ENCODE assay signal across 35 cellular contexts in the genomic region with DNA sequence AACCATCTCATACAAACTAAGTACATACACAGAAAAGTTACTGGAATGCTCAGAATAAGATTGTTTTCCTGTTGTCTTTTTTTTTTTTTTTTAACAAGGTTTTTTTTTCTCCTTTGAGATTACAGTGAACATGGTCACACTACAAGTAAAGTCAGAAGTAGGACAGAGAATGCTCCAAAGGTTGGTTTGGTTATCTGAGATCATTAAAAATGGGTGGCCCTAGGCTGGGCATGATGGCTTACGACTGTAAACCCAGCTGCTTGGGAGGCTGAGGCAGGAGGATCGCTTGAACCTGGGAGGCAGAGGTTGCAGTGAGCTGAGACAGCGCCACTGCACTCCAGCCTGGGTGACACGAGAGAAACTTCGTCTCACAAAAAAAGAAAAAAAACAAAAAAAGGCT. TPM values are rescaled to one million over a fixed set of nuclear protein-coding genes. Genes with fewer than 3 reads are reported as not detected.
"Had no signal": no experiment of that assay in that cellular context is flagged by ENCODE, and none has a peak within 500 bp of the region (broad histone marks: within the 10 kb centered on the region; RNA-seq: fewer than 3 reads in every experiment).

No MANE protein-coding gene starts in this region.

- H3K4me3 Mint-ChIP-seq: activated B cell treated with CpG ODN at 0.5 μM for 24 hours; activated CD4-positive, alpha-beta memory T cell treated with anti-CD3 and anti-CD28 coated beads for 36 hours; activated CD4-positive, alpha-beta T cell treated with anti-CD3 and anti-CD28 coated beads, Interleukin-2, amount 10 ng/mL, durations not matched to agents 24 days and 14 days; activated CD8-positive, alpha-beta T cell treated with anti-CD3 and anti-CD28 coated beads for 36 hours; activated naive CD4-positive, alpha-beta T cell treated with anti-CD3 and anti-CD28 coated beads for 36 hours; activated naive CD8-positive, alpha-beta T cell treated with anti-CD3 and anti-CD28 coated beads for 36 hours; activated T-cell treated with anti-CD3 and anti-CD28 coated beads, Interleukin-2, amount 50 U/mL, for 4 hours; activated T-cell treated with anti-CD3 and anti-CD28 coated beads, Interleukin-2, amount 50 U/mL, for 72 hours; activated T-helper 1 cell treated with anti-CD3 and anti-CD28 coated beads, Interleukin-12 subunit alpha, Interleukin-12 subunit beta, Interleukin-2, Interleukin-4 antibody, amounts not matched to agents 30 ng/mL and 10 ng/mL and 1 ng/mL, durations not matched to agents 14 hours and 24 hours and 36 hours; activated T-helper 17 cell treated with anti-CD3 and anti-CD28 coated beads, Interleukin-2, amount 50 U/mL, for 72 hours; T-cell; T-helper 17 cell had no signal

- FAIRE-seq: astrocyte, TTC549 had no signal

- H3K27me3 ChIP-seq: adrenal gland, body of pancreas, brain microvascular endothelial cell, breast epithelium had no signal

- H3K27me3 Mint-ChIP-seq: activated naive CD8-positive, alpha-beta T cell treated with anti-CD3 and anti-CD28 coated beads for 36 hours had no signal

- H3K27ac ChIP-seq: adrenal gland, body of pancreas, brain microvascular endothelial cell, breast epithelium, VCaP had no signal

- ATAC-seq: activated CD8-positive, alpha-beta T cell treated with anti-CD3 and anti-CD28 coated beads for 36 hours; activated naive CD4-positive, alpha-beta T cell treated with anti-CD3 and anti-CD28 coated beads, Interleukin-2, amount 50 U/mL, for 72 hours; activated T-cell treated with anti-CD3 and anti-CD28 coated beads, Interleukin-2, amount 50 U/mL, for 4 hours; activated T-cell treated with anti-CD3 and anti-CD28 coated beads, Interleukin-2, amount 50 U/mL, for 72 hours; activated T-helper 17 cell treated with anti-CD3 and anti-CD28 coated beads, Interleukin-2, amount 50 U/mL, for 72 hours; body of pancreas; T-cell; T-helper 17 cell had no signal

- H3K36me3 ChIP-seq: adrenal gland, brain microvascular endothelial cell, breast epithelium had no signal

- DNase-seq: activated B cell treated with CpG ODN at 0.5 μM for 24 hours; activated CD4-positive, alpha-beta memory T cell treated with anti-CD3 and anti-CD28 coated beads for 36 hours; activated CD4-positive, alpha-beta T cell treated with anti-CD3 and anti-CD28 coated beads for 4 hours; activated CD4-positive, alpha-beta T cell treated with anti-CD3 and anti-CD28 coated beads, Interleukin-2, amount 10 ng/mL, durations not matched to agents 24 days and 14 days; activated CD4-positive, alpha-beta T cell treated with anti-CD3 and anti-CD28 coated beads, Interleukin-2, amount 50 U/mL, for 1 hour; activated CD4-positive, alpha-beta T cell treated with anti-CD3 and anti-CD28 coated beads, Interleukin-2, amount 50 U/mL, for 4 hours; activated CD4-positive, CD25-positive, alpha-beta regulatory T cell treated with anti-CD3 and anti-CD28 coated beads, Interleukin-2, amount 50 U/mL, for 72 hours; activated CD8-positive, alpha-beta memory T cell treated with anti-CD3 and anti-CD28 coated beads, Interleukin-2, amount 50 U/mL, for 4 hours; activated CD8-positive, alpha-beta T cell treated with anti-CD3 and anti-CD28 coated beads for 36 hours; activated effector memory CD4-positive, alpha-beta T cell treated with anti-CD3 and anti-CD28 coated beads, Interleukin-2, amount 50 U/mL, for 16 hours; activated gamma-delta T cell treated with Interleukin-2 at 50 U/mL for 16 hours; activated naive CD4-positive, alpha-beta T cell; activated naive CD4-positive, alpha-beta T cell treated with anti-CD3 and anti-CD28 coated beads for 36 hours; activated naive CD8-positive, alpha-beta T cell treated with anti-CD3 and anti-CD28 coated beads for 36 hours; activated T-cell treated with anti-CD3 and anti-CD28 coated beads for 4 hours; activated T-cell treated with anti-CD3 and anti-CD28 coated beads, Interleukin-2, amount 50 U/mL, for 1 hour; activated T-cell treated with anti-CD3 and anti-CD28 coated beads, Interleukin-2, amount 50 U/mL, for 4 hours; activated T-cell treated with anti-CD3 and anti-CD28 coated beads, Interleukin-2, amount 50 U/mL, for 72 hours; adrenal gland; amniotic stem cell; aorta; body of pancreas; brain microvascular endothelial cell; central memory CD4-positive, alpha-beta T cell; T-cell; T-helper 17 cell; T-helper 9 cell had no signal

- H3K36me3 Mint-ChIP-seq: activated naive CD8-positive, alpha-beta T cell treated with anti-CD3 and anti-CD28 coated beads for 36 hours; T-cell had no signal

- H3K9me3 ChIP-seq: body of pancreas, breast epithelium had no signal

- H3K9me3 Mint-ChIP-seq: activated T-cell treated with anti-CD3 and anti-CD28 coated beads, Interleukin-2, amount 50 U/mL, for 72 hours; activated T-helper 17 cell treated with anti-CD3 and anti-CD28 coated beads, Interleukin-2, amount 50 U/mL, for 72 hours had no signal

- H3K4me1 ChIP-seq: adrenal gland, breast epithelium had no signal

- H3K4me3 ChIP-seq: adrenal gland, body of pancreas, breast epithelium had no signal

- H3K27ac Mint-ChIP-seq: activated B cell treated with CpG ODN at 0.5 μM for 24 hours; activated CD4-positive, alpha-beta memory T cell treated with anti-CD3 and anti-CD28 coated beads for 36 hours; activated CD4-positive, alpha-beta T cell treated with anti-CD3 and anti-CD28 coated beads, Interleukin-2, amount 10 ng/mL, durations not matched to agents 24 days and 14 days; activated CD8-positive, alpha-beta T cell treated with anti-CD3 and anti-CD28 coated beads for 36 hours; activated naive CD4-positive, alpha-beta T cell treated with anti-CD3 and anti-CD28 coated beads for 36 hours; activated naive CD4-positive, alpha-beta T cell treated with anti-CD3 and anti-CD28 coated beads, Interleukin-2, amount 50 U/mL, for 72 hours; activated naive CD8-positive, alpha-beta T cell treated with anti-CD3 and anti-CD28 coated beads for 36 hours; activated T-cell treated with anti-CD3 and anti-CD28 coated beads, Interleukin-2, amount 50 U/mL, for 72 hours; activated T-helper 1 cell treated with anti-CD3 and anti-CD28 coated beads, Interleukin-12 subunit alpha, Interleukin-12 subunit beta, Interleukin-2, Interleukin-4 antibody, amounts not matched to agents 30 ng/mL and 10 ng/mL and 1 ng/mL, durations not matched to agents 14 hours and 24 hours and 36 hours; activated T-helper 17 cell treated with anti-CD3 and anti-CD28 coated beads, Interleukin-2, amount 50 U/mL, for 72 hours; T-cell; T-helper 17 cell had no signal

- H3K4me1 Mint-ChIP-seq: activated B cell treated with CpG ODN at 0.5 μM for 24 hours; activated CD4-positive, alpha-beta T cell treated with anti-CD3 and anti-CD28 coated beads, Interleukin-2, amount 10 ng/mL, durations not matched to agents 24 days and 14 days had no signal

RNA-seq across cellular contexts. Expression of a gene that starts 6.9 kb away (rescaled TPM):
- total RNA-seq: activated B cell treated with CpG ODN at 0.5 μM for 24 hours; activated CD8-positive, alpha-beta memory T cell treated with anti-CD3 and anti-CD28 coated beads for 36 hours; activated CD8-positive, alpha-beta T cell treated with anti-CD3 and anti-CD28 coated beads for 36 hours; activated naive CD8-positive, alpha-beta T cell treated with anti-CD3 and anti-CD28 coated beads for 36 hours; astrocyte had no signal
